ENCODE assay signal across 12 cellular contexts in the genomic region with DNA sequence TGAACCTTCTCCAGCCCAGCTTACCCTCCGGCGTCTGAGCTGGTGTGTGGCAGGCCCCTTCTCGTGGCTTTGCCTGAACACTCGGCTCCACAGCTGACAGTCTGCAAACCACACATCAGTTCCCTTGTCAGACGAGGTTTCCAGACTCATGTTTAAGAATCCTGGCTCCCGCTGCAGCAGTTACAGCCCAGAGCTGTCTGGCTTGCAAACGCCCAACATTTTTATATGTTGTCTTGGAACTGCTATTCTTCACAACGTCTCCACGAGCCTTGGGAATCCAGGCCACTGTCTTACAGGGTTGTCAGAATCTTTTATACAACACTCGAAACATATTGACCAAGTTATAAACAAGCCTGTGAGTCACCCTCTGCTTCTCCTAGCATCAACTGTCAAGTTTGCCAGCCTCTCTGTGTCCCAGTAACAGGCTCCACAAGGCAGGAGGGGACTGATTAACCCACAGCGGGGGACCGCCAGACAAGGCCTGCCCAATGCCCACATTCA.
DNase-seq lines count a peak whose midpoint lies in the region; ATAC-seq and TF ChIP-seq lines count a peak whose summit lies in the region.
"Had no signal": no experiment of that assay in that cellular context is flagged by ENCODE, and none has a peak within 500 bp of the region (broad histone marks: within the 10 kb centered on the region; RNA-seq: fewer than 3 reads in every experiment).

No MANE protein-coding gene starts in this region.

- TF ChIP-seq CTCF in choroid plexus epithelial cell (conservative IDR thresholded peaks at IDR 0.05; ENCODE audit: low read depth, low read length) (no peak), upper lobe of right lung (IDR thresholded peaks at IDR 0.05) (no peak)

- no peak overlapping the region for H3K4me3 ChIP-seq in choroid plexus epithelial cell (ENCODE audit: low read depth, low read length)
- no peak overlapping the region for H3K4me3 ChIP-seq in upper lobe of right lung
- H3K4me3 ChIP-seq: dorsolateral prefrontal cortex, GM12878 had no signal

- H3K27ac ChIP-seq in upper lobe of right lung = no peak overlapping the region
- H3K27ac ChIP-seq: 22Rv1 had no signal

- no peaks in the 10 kb centered on the region for H3K9me3 ChIP-seq in upper lobe of right lung

- DNase-seq in NCI-H146 (lab: John Stamatoyannopoulos, UW) = peak; percentile 79
- no peak for DNase-seq in NCI-H146 treated with DMSO at 0.1 percent for 48 hours (lab: John Stamatoyannopoulos, UW; ENCODE audit: unreplicated experiment)
- peak; percentile 65 for DNase-seq in choroid plexus epithelial cell (ENCODE audit: low read depth)
- peak; percentile 50 for DNase-seq in medulla oblongata (ENCODE audit: extremely low spot score)
- no peak for DNase-seq in upper lobe of right lung
- DNase-seq: stimulated activated CD4-positive, alpha-beta T cell treated with anti-CD3 and anti-CD28 coated beads, Interleukin-4, amount 100 ng/mL, for 24 hours had no signal

- no peaks in the 10 kb centered on the region for H3K36me3 ChIP-seq in upper lobe of right lung

- intact Hi-C loops in upper lobe of right lung (cut with DNase I) = no loop called here

- peaks cover 35% of the 10 kb centered on the region for H3K4me1 ChIP-seq in upper lobe of right lung

- ATAC-seq in upper lobe of right lung = peak; percentile 58
- no peak for ATAC-seq in HG02763 (IDR thresholded peaks at IDR 0.05; ENCODE audit: unreplicated experiment)
- no peak for ATAC-seq in GM19035 (IDR thresholded peaks at IDR 0.05; ENCODE audit: unreplicated experiment)
- ATAC-seq in HG03159 (IDR thresholded peaks at IDR 0.05; ENCODE audit: unreplicated experiment) = no peak
- ATAC-seq: GM12878 had no signal

- H3K27me3 ChIP-seq in upper lobe of right lung = no peaks in the 10 kb centered on the region

Comparison
In these comparisons a context has a peak if more than half of its experiments do, and no peak if none do; other contexts are left out.
1. DNase-seq: peak in NCI-H146 (single experiment), choroid plexus epithelial cell (single experiment) and medulla oblongata (single experiment); none in NCI-H146 treated with DMSO at 0.1 percent for 48 hours (single experiment) and upper lobe of right lung (single experiment).